9 cellular contexts compared by ENCODE assay signal in the genomic region with DNA sequence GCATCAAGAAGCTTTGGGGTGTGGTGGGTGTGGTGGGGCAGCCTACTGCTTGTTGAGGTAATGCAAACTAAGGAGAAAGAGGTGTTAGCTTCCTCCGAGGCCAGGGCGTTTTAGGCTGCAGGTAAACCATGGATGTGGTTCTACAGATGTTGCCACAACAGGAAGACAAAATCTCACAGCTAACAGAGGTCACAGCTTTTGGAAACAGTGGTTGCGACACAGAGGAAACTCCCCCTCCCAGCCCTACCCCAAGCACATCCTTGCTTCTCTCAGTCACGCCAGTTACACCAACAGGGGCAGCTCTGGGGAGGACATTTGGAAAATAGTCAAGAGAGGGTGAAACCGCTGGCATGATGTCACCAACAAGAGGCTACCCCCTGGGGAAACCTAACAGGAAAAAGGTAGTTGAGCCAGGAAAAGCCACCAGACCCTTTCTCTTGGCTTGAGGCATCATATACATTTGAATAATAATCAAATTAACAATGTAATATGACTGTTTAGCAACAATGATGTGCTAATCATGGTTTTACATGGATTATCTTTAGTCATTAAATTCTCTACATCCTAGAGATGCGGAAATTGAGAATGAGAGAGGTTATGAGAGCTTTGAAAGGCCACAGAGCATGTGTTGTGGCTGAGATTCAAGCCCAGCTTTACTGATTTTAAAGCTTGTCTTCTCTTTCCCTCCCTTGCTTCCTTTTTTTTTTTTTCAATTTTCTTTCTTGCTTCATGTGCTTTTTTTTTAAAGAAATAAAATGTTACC.
DNase-seq lines count a peak whose midpoint lies in the region; ATAC-seq, FAIRE-seq and TF ChIP-seq lines count a peak whose summit lies in the region.
"Had no signal": no experiment of that assay in that cellular context is flagged by ENCODE, and none has a peak within 500 bp of the region (broad histone marks: within the 10 kb centered on the region; RNA-seq: fewer than 3 reads in every experiment).

No MANE protein-coding gene starts in this region.

- no peaks in the 10 kb centered on the region for H3K27me3 ChIP-seq in CD4-positive, alpha-beta T cell (ENCODE audit: control insufficient read depth, insufficient read depth, low read length)

- peaks cover 40% of the 10 kb centered on the region for H3K4me1 Mint-ChIP-seq in CD4-positive, alpha-beta T cell (ENCODE audit: low read depth)
- H3K4me1 Mint-ChIP-seq in activated T-cell treated with anti-CD3 and anti-CD28 coated beads, Interleukin-2, amount 50 U/mL, for 4 hours (ENCODE audit: low read depth) = peaks cover 56% of the 10 kb centered on the region
- peaks cover 65 to 77% of the 10 kb centered on the region in 2 donors for H3K4me1 Mint-ChIP-seq in natural killer cell treated with Interleukin-12 subunit alpha and Interleukin-12 subunit beta and Interleukin-15 and Interleukin-18, amount 100 ng/mL, for 72 hours (ENCODE audit: low read depth in 2 of 2)

- H3K9me3 Mint-ChIP-seq in CD4-positive, alpha-beta T cell = no peaks in the 10 kb centered on the region
- no peaks in the 10 kb centered on the region for H3K9me3 Mint-ChIP-seq in activated T-cell treated with anti-CD3 and anti-CD28 coated beads, Interleukin-2, amount 50 U/mL, for 4 hours
- H3K9me3 Mint-ChIP-seq in natural killer cell treated with Interleukin-12 subunit alpha and Interleukin-12 subunit beta and Interleukin-15 and Interleukin-18, amount 100 ng/mL, for 72 hours = peaks cover 2% of the 10 kb centered on the region
- H3K9me3 Mint-ChIP-seq: brain had no signal

- no peaks in the 10 kb centered on the region for H3K27me3 Mint-ChIP-seq in CD4-positive, alpha-beta T cell
- H3K27me3 Mint-ChIP-seq in activated T-cell treated with anti-CD3 and anti-CD28 coated beads, Interleukin-2, amount 50 U/mL, for 4 hours (ENCODE audit: low read depth) = no peaks in the 10 kb centered on the region
- H3K27me3 Mint-ChIP-seq in natural killer cell treated with Interleukin-12 subunit alpha and Interleukin-12 subunit beta and Interleukin-15 and Interleukin-18, amount 100 ng/mL, for 72 hours = no peaks in the 10 kb centered on the region

- TF ChIP-seq POLR2A in H54 (IDR thresholded peaks at IDR 0.05; ENCODE audit: low read depth, low read length) = no peak

- no peak overlapping the region for H3K27ac ChIP-seq in CD4-positive, alpha-beta T cell (ENCODE audit: low read depth, low read length)

- H3K4me3 Mint-ChIP-seq in CD4-positive, alpha-beta T cell = peak overlapping the region; percentile 3
- H3K4me3 Mint-ChIP-seq in activated T-cell treated with anti-CD3 and anti-CD28 coated beads, Interleukin-2, amount 50 U/mL, for 4 hours = peak overlapping the region; percentile 25
- peak overlapping the region; percentile 76 for H3K4me3 Mint-ChIP-seq in natural killer cell treated with Interleukin-12 subunit alpha and Interleukin-12 subunit beta and Interleukin-15 and Interleukin-18, amount 100 ng/mL, for 72 hours
- H3K4me3 Mint-ChIP-seq: brain had no signal

- CTCF ChIA-PET in CD4-positive, alpha-beta T cell (lab: Charles Lee) = interaction anchor here (1.1 to 1.2 kb wide), 3 partner anchors 51 to 255 kb away, joined by 3 to 5 read pairs (median 3); no protein-coding TSS in a partner anchor

- no peaks in the 10 kb centered on the region for H3K36me3 Mint-ChIP-seq in CD4-positive, alpha-beta T cell (ENCODE audit: low read depth)
- H3K36me3 Mint-ChIP-seq in activated T-cell treated with anti-CD3 and anti-CD28 coated beads, Interleukin-2, amount 50 U/mL, for 4 hours (ENCODE audit: insufficient read depth) = no peaks in the 10 kb centered on the region
- H3K36me3 Mint-ChIP-seq in natural killer cell treated with Interleukin-12 subunit alpha and Interleukin-12 subunit beta and Interleukin-15 and Interleukin-18, amount 100 ng/mL, for 72 hours = no peaks in the 10 kb centered on the region
- H3K36me3 Mint-ChIP-seq: brain had no signal

- TF ChIP-seq CTCF in CD4-positive, alpha-beta T cell (IDR thresholded peaks at IDR 0.05) = no peak
- TF ChIP-seq CTCF in GM13977 (IDR thresholded peaks at IDR 0.05; ENCODE audit: extremely low read depth, insufficient read depth, missing control alignments) = no peak

- peak; percentile 93 for ATAC-seq in CD4-positive, alpha-beta T cell (ENCODE audit: poor library complexity)
- ATAC-seq in GM21786 (IDR thresholded peaks at IDR 0.05; ENCODE audit: unreplicated experiment) = peak; percentile 59
- ATAC-seq in activated T-cell treated with anti-CD3 and anti-CD28 coated beads, Interleukin-2, amount 50 U/mL, for 4 hours = peak; percentile 77 to 80
- ATAC-seq in natural killer cell treated with Interleukin-12 subunit alpha and Interleukin-12 subunit beta and Interleukin-15 and Interleukin-18, amount 100 ng/mL, for 72 hours = peak; percentile 92 to 93

- H3K27ac Mint-ChIP-seq in CD4-positive, alpha-beta T cell = peak overlapping the region; percentile 66
- H3K27ac Mint-ChIP-seq in natural killer cell treated with Interleukin-12 subunit alpha and Interleukin-12 subunit beta and Interleukin-15 and Interleukin-18, amount 100 ng/mL, for 72 hours = peak overlapping the region; percentile 88 to 96
- H3K27ac Mint-ChIP-seq: brain had no signal

- in situ Hi-C loops in GM13977 (cut with MboI; ENCODE audit: low pct_unique_long_range_greater_than_20kb, low sequenced_read_pairs, unreplicated experiment) = no loop called here

- intact Hi-C loops in CD4-positive, alpha-beta T cell (cut with DNase I, micrococcal nuclease) = loop anchor here (5.0 to 10.0 kb wide), 2 partner anchors 78 to 80 kb away; a partner anchor contains a TSS

- no peak for FAIRE-seq in H54 (lab: Jason Lieb, UNC)

- POLR2A ChIA-PET in CD4-positive, alpha-beta T cell (lab: Charles Lee) = interaction anchor here (0.5 to 1.5 kb wide), 12 partner anchors 8 to 590 kb away, joined by 3 to 5 read pairs (median 4); no protein-coding TSS in a partner anchor

- DNase-seq in CD4-positive, alpha-beta T cell = peak; percentile 38 to 68 (median 46)
- DNase-seq in NCI-H69 (lab: John Stamatoyannopoulos, UW) (peak; percentile 13), A172 (ENCODE audit: low spot score) (no peak), GM13977 (ENCODE audit: low spot score) (no peak), H54 (ENCODE audit: insufficient read length, low spot score) (no peak)
- peak; percentile 43 for DNase-seq in activated T-cell treated with anti-CD3 and anti-CD28 coated beads, Interleukin-2, amount 50 U/mL, for 4 hours
- DNase-seq in natural killer cell treated with Interleukin-12 subunit alpha and Interleukin-12 subunit beta and Interleukin-15 and Interleukin-18, amount 100 ng/mL, for 72 hours (ENCODE audit: low spot score) = peak; percentile 95

- H3K9me3 ChIP-seq in CD4-positive, alpha-beta T cell (ENCODE audit: control insufficient read depth, low read length) = no peaks in the 10 kb centered on the region

Comparison
In these comparisons a context has a peak if more than half of its experiments do, and no peak if none do; other contexts are left out.
1. DNase-seq: peak in CD4-positive, alpha-beta T cell (10 of 10), NCI-H69 (single experiment), activated T-cell treated with anti-CD3 and anti-CD28 coated beads, Interleukin-2, amount 50 U/mL, for 4 hours (single experiment) and natural killer cell treated with Interleukin-12 subunit alpha and Interleukin-12 subunit beta and Interleukin-15 and Interleukin-18, amount 100 ng/mL, for 72 hours (single experiment); none in A172 (single experiment), GM13977 (single experiment) and H54 (single experiment).
2. H3K4me3 Mint-ChIP-seq: peak in every context shown above with its lines; median percentile 76 in natural killer cell treated with Interleukin-12 subunit alpha and Interleukin-12 subunit beta and Interleukin-15 and Interleukin-18, amount 100 ng/mL, for 72 hours; 25 in activated T-cell treated with anti-CD3 and anti-CD28 coated beads, Interleukin-2, amount 50 U/mL, for 4 hours; 3 in CD4-positive, alpha-beta T cell.
3. Peak in every context shown above with its lines, with median percentiles within 50 percentile points of each other: ATAC-seq.